23 cellular contexts compared by ENCODE assay signal in the genomic region with DNA sequence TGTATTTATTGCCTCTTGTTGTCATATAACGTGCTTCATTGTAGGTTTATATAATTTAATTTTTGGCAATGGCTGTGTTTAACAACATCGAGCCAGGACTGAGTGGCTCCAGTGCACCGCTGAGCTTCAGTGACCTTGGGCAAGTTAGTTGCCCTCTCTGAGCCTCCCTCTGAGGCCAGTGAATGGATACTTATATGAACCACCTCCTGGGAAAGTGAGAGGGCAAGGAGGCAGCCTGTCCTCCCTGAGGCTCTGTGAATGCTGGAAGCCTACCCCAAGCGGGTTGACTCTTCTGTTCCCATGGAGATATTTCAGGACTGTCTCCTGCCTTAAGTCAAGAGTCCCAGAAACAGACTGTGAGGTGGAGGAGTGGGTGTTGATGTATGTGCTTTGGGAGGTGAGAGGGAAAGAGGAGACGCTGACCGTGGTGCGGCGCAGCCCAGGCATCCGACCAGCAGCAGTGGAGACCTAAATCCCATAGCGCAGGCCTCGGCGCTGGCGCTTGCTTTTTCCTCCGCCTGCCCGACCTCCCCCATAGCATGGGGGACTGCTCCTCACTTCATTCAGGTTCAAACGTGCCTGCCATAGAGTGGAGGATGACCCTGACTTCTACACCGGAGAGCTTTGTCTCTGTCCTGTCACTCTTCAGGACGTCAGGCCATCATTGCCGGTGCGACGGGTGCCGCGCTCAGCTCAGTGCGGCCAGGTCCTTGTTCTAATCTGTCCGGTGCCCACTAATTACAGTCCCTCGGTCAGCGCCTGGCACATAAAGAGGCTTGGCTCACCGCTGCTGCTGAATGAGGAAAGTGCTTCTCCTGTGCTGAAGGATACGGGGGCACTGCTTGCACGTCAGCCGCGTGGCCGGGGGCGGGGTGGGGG.
A peak's percentile ranks its signal among the peaks of the same experiment; 100 is the strongest.
DNase-seq lines count a peak whose midpoint lies in the region; ATAC-seq and TF ChIP-seq lines count a peak whose summit lies in the region.
"Had no signal": no experiment of that assay in that cellular context is flagged by ENCODE, and none has a peak within 500 bp of the region (broad histone marks: within the 10 kb centered on the region; RNA-seq: fewer than 3 reads in every experiment).

No MANE protein-coding gene starts in this region.

- no peak overlapping the region for H3K4me3 Mint-ChIP-seq in neural crest cell

- no peaks in the 10 kb centered on the region for H3K27me3 Mint-ChIP-seq in neural crest cell (ENCODE audit: low read depth)

- no peaks in the 10 kb centered on the region for H3K27me3 ChIP-seq in testis

- peak overlapping the region; percentile 26 to 47 for H3K27ac ChIP-seq in testis
- H3K27ac ChIP-seq: 22Rv1 had no signal

- no peaks in the 10 kb centered on the region for H3K9me3 ChIP-seq in testis
- H3K9me3 ChIP-seq: Caco-2 had no signal

- 66 to 69% methylated on average over 18 to 34 of the region's 34 CpGs for WGBS in testis, 2 donors

- H3K4me1 ChIP-seq in testis: peaks cover 14% of the 10 kb centered on the region

- TF ChIP-seq CTCF in neural crest cell (conservative IDR thresholded peaks at IDR 0.05) (no peak), testis (IDR thresholded peaks at IDR 0.05) (no peak)

- DNase-seq in NCI-H2227 (lab: John Stamatoyannopoulos, UW; ENCODE audit: unreplicated experiment) (peak; percentile 41), NCI-H2227 treated with DMSO at 0.1 percent for 48 hours (lab: John Stamatoyannopoulos, UW) (no peak), ecto neural progenitor cell (ENCODE audit: low spot score) (peak; percentile 38), neural crest cell (ENCODE audit: low read depth, low spot score) (no peak), testis (peak; percentile 40), HUDEP-2 (lab: John Stamatoyannopoulos, UW; ENCODE audit: unreplicated experiment in 76 of 76) (no peak), dermis blood vessel endothelial cell (no peak)
- DNase-seq: AML-193, Caco-2, DMS153, GDM1, KBM-7, NCI-H1105 treated with DMSO at 0.1 percent for 48 hours, NCI-H1694 treated with DMSO at 0.1 percent for 48 hours, NCI-H226, NCI-H526, PC-3, RPMI8226, SHP77 treated with DMSO at 0.1 percent for 48 hours had no signal

- intact Hi-C loops in testis (cut with DNase I; ENCODE audit: low total_unique reads): no loop called here

- no peak for ATAC-seq in GM18868 (IDR thresholded peaks at IDR 0.05; ENCODE audit: unreplicated experiment)
- ATAC-seq: HCT116, HepG2, PC-3 had no signal

- H3K27ac Mint-ChIP-seq in neural crest cell (ENCODE audit: unreplicated experiment): peak overlapping the region; percentile 59

- no peaks in the 10 kb centered on the region for H3K4me1 Mint-ChIP-seq in neural crest cell

- no peak for TF ChIP-seq POLR2A in testis (IDR thresholded peaks at IDR 0.05)

- H3K36me3 Mint-ChIP-seq in neural crest cell (ENCODE audit: low read depth): no peaks in the 10 kb centered on the region

- no peaks in the 10 kb centered on the region for H3K9me3 Mint-ChIP-seq in neural crest cell

- H3K36me3 ChIP-seq in testis (ENCODE audit: low read depth, missing control alignments): no peaks in the 10 kb centered on the region

- H3K4me3 ChIP-seq in testis: peak overlapping the region in 1 of 2 donors; percentile 21

Comparison
In these comparisons a context has a peak if more than half of its experiments do, and no peak if none do; other contexts are left out.
1. DNase-seq: peak in NCI-H2227 (single experiment), ecto neural progenitor cell (single experiment) and testis (single experiment); none in NCI-H2227 treated with DMSO at 0.1 percent for 48 hours (single experiment), neural crest cell (single experiment), HUDEP-2 (0 of 76) and dermis blood vessel endothelial cell (single experiment).